17 cellular contexts compared by ENCODE assay signal in genomic region chrX:13360146-13360545, GRCh38. TPM values are rescaled to one million over a fixed set of nuclear protein-coding genes. Genes with fewer than 3 reads are reported as not detected.
DNase-seq lines count a peak whose midpoint lies in the region; ATAC-seq and TF ChIP-seq lines count a peak whose summit lies in the region.
"Had no signal": no experiment of that assay in that cellular context is flagged by ENCODE, and none has a peak within 500 bp of the region (broad histone marks: within the 10 kb centered on the region; RNA-seq: fewer than 3 reads in every experiment).

No MANE protein-coding gene starts in this region.

- TF ChIP-seq POLR2A in HCT116 (IDR thresholded peaks at IDR 0.05; ENCODE audit: borderline replicate concordance, extremely low read depth, insufficient read depth, insufficient read length), result no peak

- H3K4me3 Mint-ChIP-seq in GM23338, result no peak overlapping the region
- H3K4me3 Mint-ChIP-seq: activated naive CD8-positive, alpha-beta T cell treated with anti-CD3 and anti-CD28 coated beads, Interleukin-2, amount 50 U/mL, for 24 hours; central memory CD8-positive, alpha-beta T cell; natural killer cell had no signal

- no peaks in the 10 kb centered on the region for H3K27me3 ChIP-seq in HCT116 (ENCODE audit: insufficient read depth, low read length)
- H3K27me3 ChIP-seq in GM23338 (ENCODE audit: insufficient read depth), result no peaks in the 10 kb centered on the region

- no peak overlapping the region for H3K9ac ChIP-seq in HCT116 (ENCODE audit: low read length)

- CTCF ChIA-PET in HCT116 (lab: Charles Lee), result no interaction called here

- H3K4me3 ChIP-seq in HCT116 (replicated peaks in 1 of 2; ENCODE audit: low read depth in 1 of 2, low read length in 2 of 2), result no peak overlapping the region
- no peak overlapping the region for H3K4me3 ChIP-seq in GM23338

- POLR2A ChIA-PET in HCT116 (lab: Charles Lee), result no interaction called here

- no peaks in the 10 kb centered on the region for H3F3A ChIP-seq in GM23338 (replicated peaks; ENCODE audit: low read depth)

- no peak overlapping the region for H2AFZ ChIP-seq in HCT116 (ENCODE audit: low read depth, low read length, poor library complexity, severe bottlenecking)
- H2AFZ ChIP-seq in GM23338, result no peak overlapping the region

- ATAC-seq in HCT116 (no peak), GM19035 (IDR thresholded peaks at IDR 0.05; ENCODE audit: unreplicated experiment) (no peak), GM23338 (no peak)
- ATAC-seq: activated naive CD8-positive, alpha-beta T cell treated with anti-CD3 and anti-CD28 coated beads, Interleukin-2, amount 50 U/mL, for 24 hours; natural killer cell had no signal

- TF ChIP-seq RAD21 in HCT116 (IDR thresholded peaks at IDR 0.05; ENCODE audit: low read depth), result no peak

- intact Hi-C loops in HCT116 (cut with micrococcal nuclease), result no loop called here

- H3K27ac Mint-ChIP-seq in GM23338, result no peak overlapping the region
- H3K27ac Mint-ChIP-seq: activated naive CD8-positive, alpha-beta T cell treated with anti-CD3 and anti-CD28 coated beads, Interleukin-2, amount 50 U/mL, for 24 hours; natural killer cell had no signal

- RAD21 ChIA-PET in HCT116 (lab: Charles Lee; ENCODE audit: low non-redundant PET in 1 of 2, low total read pairs in 2 of 2, uncharacterized antibody in 2 of 2, unreplicated experiment in 2 of 2), result no interaction called here

- no peaks in the 10 kb centered on the region for H3K36me3 Mint-ChIP-seq in GM23338 (ENCODE audit: low read depth)
- H3K36me3 Mint-ChIP-seq: natural killer cell had no signal

- no peaks in the 10 kb centered on the region for H4K20me1 ChIP-seq in HCT116 (ENCODE audit: insufficient read depth)
- no peaks in the 10 kb centered on the region for H4K20me1 ChIP-seq in GM23338 (replicated peaks; ENCODE audit: insufficient read depth)

- H3K27ac ChIP-seq in HCT116 (ENCODE audit: low read depth, low read length) (no peak overlapping the region), GM23338 (ENCODE audit: low read depth) (no peak overlapping the region)

- TF ChIP-seq CTCF in HCT116 (IDR thresholded peaks at IDR 0.05 in 2 of 3, conservative IDR thresholded peaks at IDR 0.05 in 1 of 3; ENCODE audit: borderline replicate concordance in 1 of 3, insufficient read depth in 1 of 3, low read depth in 2 of 3, low read length in 2 of 3) (no peak), GM23338 (conservative IDR thresholded peaks at IDR 0.05; ENCODE audit: low read depth in 2 of 2) (no peak; a peak in 1 of 4 replicates)

- no peaks in the 10 kb centered on the region for H3K9me3 ChIP-seq in HCT116 (ENCODE audit: control insufficient read depth in 1 of 2, insufficient read depth in 1 of 2, low read depth in 1 of 2, low read length in 2 of 2)

- H3K4me1 Mint-ChIP-seq in GM23338, result peaks cover 4% of the 10 kb centered on the region; the same call in 1 of the 3 replicates
- H3K4me1 Mint-ChIP-seq: activated naive CD8-positive, alpha-beta T cell treated with anti-CD3 and anti-CD28 coated beads, Interleukin-2, amount 50 U/mL, for 24 hours; central memory CD8-positive, alpha-beta T cell; natural killer cell had no signal

- H3K9me2 ChIP-seq in HCT116 (ENCODE audit: insufficient read depth), result no peaks in the 10 kb centered on the region
- no peaks in the 10 kb centered on the region for H3K9me2 ChIP-seq in GM23338 (ENCODE audit: insufficient read depth)

- H3K79me2 ChIP-seq in HCT116 (ENCODE audit: insufficient read depth, low read length), result no peaks in the 10 kb centered on the region
- no peaks in the 10 kb centered on the region for H3K79me2 ChIP-seq in GM23338 (replicated peaks; ENCODE audit: insufficient read depth)

- H3K4me2 ChIP-seq in HCT116 (ENCODE audit: low read length), result no peak overlapping the region
- H3K4me2 ChIP-seq in GM23338, result no peak overlapping the region

- H3K36me3 ChIP-seq in HCT116 (ENCODE audit: control insufficient read depth in 1 of 2, insufficient read depth in 2 of 2, low read length in 2 of 2) (no peaks in the 10 kb centered on the region), GM23338 (ENCODE audit: insufficient read depth) (no peaks in the 10 kb centered on the region)

- no peaks in the 10 kb centered on the region for H3K27me3 Mint-ChIP-seq in GM23338 (ENCODE audit: insufficient read depth, low read depth, poor library complexity)
- H3K27me3 Mint-ChIP-seq: activated naive CD8-positive, alpha-beta T cell treated with anti-CD3 and anti-CD28 coated beads, Interleukin-2, amount 50 U/mL, for 24 hours; central memory CD8-positive, alpha-beta T cell had no signal

- H3K9me3 Mint-ChIP-seq in GM23338, result no peaks in the 10 kb centered on the region; the same call in 2 of the 3 replicates
- H3K9me3 Mint-ChIP-seq: activated naive CD8-positive, alpha-beta T cell treated with anti-CD3 and anti-CD28 coated beads, Interleukin-2, amount 50 U/mL, for 24 hours; central memory CD8-positive, alpha-beta T cell; natural killer cell had no signal

- H3K4me1 ChIP-seq in HCT116 (ENCODE audit: control insufficient read depth in 1 of 2, insufficient read depth in 2 of 2, low read length in 2 of 2), result no peaks in the 10 kb centered on the region
- no peaks in the 10 kb centered on the region for H3K4me1 ChIP-seq in GM23338 (ENCODE audit: insufficient read depth)

- BruUV-seq in HCT116 (replicated peaks; lab: Mats Ljungman, UMichigan), result no TSS peak

- peak; percentile 74 for DNase-seq in COLO668 (lab: John Stamatoyannopoulos, UW; ENCODE audit: unreplicated experiment)
- DNase-seq in HCT116 (ENCODE audit: low read depth, low spot score), result no peak
- peak; percentile 23 for DNase-seq in NCI-H510A (lab: John Stamatoyannopoulos, UW)
- DNase-seq in glomerular visceral epithelial cell (ENCODE audit: extremely low spot score), result peak; percentile 17
- DNase-seq in NCI-H446 treated with DMSO at 0.1 percent for 48 hours (lab: John Stamatoyannopoulos, UW), result no peak
- DNase-seq in amniotic stem cell (lab: John Stamatoyannopoulos, UW), result no peak
- DNase-seq in GM23338 (ENCODE audit: low spot score), result no peak
- DNase-seq: activated CD4-positive, alpha-beta T cell treated with anti-CD3 and anti-CD28 coated beads for 1 hour; activated naive CD8-positive, alpha-beta T cell treated with anti-CD3 and anti-CD28 coated beads, Interleukin-2, amount 50 U/mL, for 24 hours; head of caudate nucleus; natural killer cell; stimulated activated CD4-positive, alpha-beta T cell treated with anti-CD3 and anti-CD28 coated beads, Interleukin-4, amount 100 ng/mL, for 24 hours; T-helper 1 cell had no signal

TF ChIP-seq in HCT116, 20 proteins besides CTCF, POLR2A, EP300 and RAD21:
- no peak for TF ChIP-seq SP1 (IDR thresholded peaks at IDR 0.05; ENCODE audit: low read depth)
- TF ChIP-seq, protein P1, sequence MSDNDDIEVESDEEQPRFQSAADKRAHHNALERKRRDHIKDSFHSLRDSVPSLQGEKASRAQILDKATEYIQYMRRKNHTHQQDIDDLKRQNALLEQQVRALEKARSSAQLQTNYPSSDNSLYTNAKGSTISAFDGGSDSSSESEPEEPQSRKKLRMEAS (IDR thresholded peaks at IDR 0.05), result 0 out of 2 replicates have a peak, but pooled peaks have one; percentile 19

TF ChIP-seq in GM23338, 12 proteins besides CTCF, POLR2A, EP300 and RAD21:
- TF ChIP-seq ZNF331 (CRISPR knock-in tag; IDR thresholded peaks at IDR 0.05; ENCODE audit: low read depth) (no peak), EZH2phosphoT487 (IDR thresholded peaks at IDR 0.05; ENCODE audit: unreplicated experiment) (no peak), JUNB (IDR thresholded peaks at IDR 0.05; ENCODE audit: unreplicated experiment) (no peak), ZNF114 (CRISPR knock-in tag; IDR thresholded peaks at IDR 0.05) (no peak), CREB1 (CRISPR knock-in tag; IDR thresholded peaks at IDR 0.05; ENCODE audit: low read depth) (no peak), POLR2AphosphoS5 (IDR thresholded peaks at IDR 0.05; ENCODE audit: low read depth) (no peak), STAT1 (IDR thresholded peaks at IDR 0.05; ENCODE audit: unreplicated experiment) (no peak), NANOG (IDR thresholded peaks at IDR 0.05; ENCODE audit: borderline replicate concordance) (no peak)

RNA-seq across cellular contexts. Expression of gene ATXN3L, which starts 40.3 kb away (rescaled TPM):
- total RNA-seq in HCT116 (2021; ENCODE audit: unreplicated experiment), result not detected
- polyA plus RNA-seq in HCT116 (2012), result not detected in 2 replicates
- total RNA-seq in GM23338 (2014; rRNA removed; shearing (Covaris generic)), result not detected in 2 replicates
- polyA plus RNA-seq in GM23338 (2016; fragmentation: Nextera tagmentation; extraction: Ambion mirVana), result not detected in 2 replicates
- total RNA-seq: endothelial cell of umbilical vein, natural killer cell, ureter had no signal
- polyA plus RNA-seq: endothelial cell of umbilical vein had no signal

Comparison
In these comparisons a context has a peak if more than half of its experiments do, and no peak if none do; other contexts are left out.
1. DNase-seq: peak in COLO668 (single experiment), NCI-H510A (single experiment) and glomerular visceral epithelial cell (single experiment); none in HCT116 (single experiment), NCI-H446 treated with DMSO at 0.1 percent for 48 hours (single experiment), amniotic stem cell (single experiment) and GM23338 (single experiment).